Comparison of ENCODE assay signal across 22 cellular contexts in genomic region chr5:4924581-4924980, GRCh38.
DNase-seq lines count a peak whose midpoint lies in the region; ATAC-seq and TF ChIP-seq lines count a peak whose summit lies in the region.
"Had no signal": no experiment of that assay in that cellular context is flagged by ENCODE, and none has a peak within 500 bp of the region (broad histone marks: within the 10 kb centered on the region; RNA-seq: fewer than 3 reads in every experiment).

No MANE protein-coding gene starts in this region.

- no peak for TF ChIP-seq CTCF in HFFc6 (IDR thresholded peaks at IDR 0.05)
- no peak for TF ChIP-seq CTCF in hepatocyte (IDR thresholded peaks at IDR 0.05; ENCODE audit: poor library complexity)

- H3K36me3 Mint-ChIP-seq in HFFc6 (ENCODE audit: low read depth) = no peaks in the 10 kb centered on the region

- peak; percentile 30 for DNase-seq in HFFc6
- peak; percentile 81 for DNase-seq in astrocyte of the hippocampus (ENCODE audit: low read depth, low spot score)
- peak; percentile 20 for DNase-seq in hepatocyte (ENCODE audit: low spot score)
- DNase-seq in renal cortical epithelial cell (ENCODE audit: low read depth) = peak; percentile 49
- no peak for DNase-seq in DMS153 (lab: John Stamatoyannopoulos, UW)
- DNase-seq in DMS 273 (lab: John Stamatoyannopoulos, UW; ENCODE audit: unreplicated experiment) = no peak
- DNase-seq: ACHN; Calu3; CD4-positive, alpha-beta T cell; DMS79; KG1; MM.1S; NCI-H1105; NCI-H1694; NCI-H2227 treated with DMSO at 0.1 percent for 48 hours; NCI-H524 treated with DMSO at 0.1 percent for 48 hours; Peyer's patch; SIG-M5 had no signal

- WGBS in hepatocyte (ENCODE audit: low lambda C conversion rate, missing lambda C conversion rate) = 79% methylated on average over 4 of the region's 4 CpGs

- H3K9me3 ChIP-seq in hepatocyte (ENCODE audit: low read depth) = no peaks in the 10 kb centered on the region
- H3K9me3 ChIP-seq: HAP-1, Peyer's patch had no signal

- H3K27me3 Mint-ChIP-seq in HFFc6 (ENCODE audit: insufficient read depth) = peaks cover 10% of the 10 kb centered on the region
- H3K27me3 Mint-ChIP-seq: B cell; CD4-positive, alpha-beta T cell had no signal

- no peak overlapping the region for H2AFZ ChIP-seq in hepatocyte

- ATAC-seq in HG02759 (IDR thresholded peaks at IDR 0.05; ENCODE audit: unreplicated experiment) (no peak), HG02623 (IDR thresholded peaks at IDR 0.05; ENCODE audit: unreplicated experiment) (no peak)

- H3K27me3 ChIP-seq in hepatocyte = no peaks in the 10 kb centered on the region
- H3K27me3 ChIP-seq: Peyer's patch had no signal

- H3K36me3 ChIP-seq in hepatocyte (replicated peaks; ENCODE audit: insufficient read depth, low read depth) = no peaks in the 10 kb centered on the region
- H3K36me3 ChIP-seq: HAP-1, Peyer's patch had no signal

- H3K9me2 ChIP-seq in hepatocyte (replicated peaks; ENCODE audit: insufficient read depth) = no peaks in the 10 kb centered on the region

- H3K4me3 Mint-ChIP-seq in HFFc6 = no peak overlapping the region
- H3K4me3 Mint-ChIP-seq: B cell; CD4-positive, alpha-beta T cell had no signal

- no peak overlapping the region for H3K4me2 ChIP-seq in hepatocyte

- no peaks in the 10 kb centered on the region; the same call in 1 of the 2 replicates for H3K9me3 Mint-ChIP-seq in HFFc6

- peaks cover 7% of the 10 kb centered on the region for H3K4me1 Mint-ChIP-seq in HFFc6 (ENCODE audit: low read depth)
- H3K4me1 Mint-ChIP-seq: B cell had no signal

- no peak overlapping the region for H3K27ac ChIP-seq in hepatocyte
- H3K27ac ChIP-seq: Peyer's patch had no signal

- no peaks in the 10 kb centered on the region for H4K20me1 ChIP-seq in hepatocyte (ENCODE audit: insufficient read depth, poor library complexity, severe bottlenecking)

- no peak overlapping the region for H3K4me3 ChIP-seq in hepatocyte
- H3K4me3 ChIP-seq: HAP-1, Peyer's patch had no signal

- H3K4me1 ChIP-seq in hepatocyte (ENCODE audit: insufficient read depth) = no peaks in the 10 kb centered on the region
- H3K4me1 ChIP-seq: HAP-1, Peyer's patch had no signal

- H3K27ac Mint-ChIP-seq in HFFc6 = no peak overlapping the region
- H3K27ac Mint-ChIP-seq: B cell; CD4-positive, alpha-beta T cell had no signal

- H3K79me2 ChIP-seq in hepatocyte = no peaks in the 10 kb centered on the region

Comparison
In these comparisons a context has a peak if more than half of its experiments do, and no peak if none do; other contexts are left out.
1. DNase-seq: peak in HFFc6 (single experiment), astrocyte of the hippocampus (single experiment), hepatocyte (single experiment) and renal cortical epithelial cell (single experiment); none in DMS153 (single experiment) and DMS 273 (single experiment).